In the genomic region with DNA sequence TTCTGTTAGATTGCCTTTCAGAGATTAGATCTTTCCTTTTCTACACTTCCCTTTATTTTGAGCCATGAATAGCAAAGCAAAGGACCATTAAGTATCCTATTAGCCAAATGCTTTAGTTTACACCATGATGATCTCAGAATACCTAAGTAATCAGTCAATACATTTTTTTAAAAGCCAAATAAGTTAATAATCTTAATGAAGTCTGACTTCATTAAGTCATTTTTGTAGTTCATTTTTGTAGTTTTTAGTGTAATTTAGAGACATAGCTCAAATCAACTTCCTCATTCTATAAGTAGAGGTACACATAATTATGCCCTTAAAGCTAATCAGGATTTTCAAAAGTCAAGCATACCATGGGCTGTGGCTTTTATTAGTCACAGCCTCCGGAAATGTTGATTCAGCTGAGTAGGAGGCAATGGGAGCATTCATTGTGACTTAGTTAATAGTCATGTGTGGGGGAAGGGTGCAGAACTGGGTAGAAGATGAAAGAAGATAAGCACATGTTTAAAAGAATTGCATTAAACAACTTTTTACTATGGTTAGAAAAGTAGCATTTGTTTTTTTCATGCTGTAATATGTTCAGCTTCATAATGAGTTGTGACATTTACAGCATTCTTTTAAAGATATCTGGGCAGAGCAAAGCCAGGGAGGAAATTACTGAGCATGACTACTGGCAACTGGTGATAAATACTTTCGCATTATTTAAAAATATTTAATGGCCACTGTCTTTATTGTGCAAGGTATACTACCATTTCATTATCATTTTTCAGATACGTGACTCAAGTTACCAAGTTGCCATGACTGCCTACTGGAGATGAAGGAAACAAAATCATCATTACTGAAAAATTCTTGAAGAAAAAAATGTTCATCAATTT, we compare ENCODE assay signal across 8 cellular contexts.
DNase-seq lines count a peak whose midpoint lies in the region; ATAC-seq lines count a peak whose summit lies in the region.

No MANE protein-coding gene starts in this region.

- H3K9me3 ChIP-seq in SK-N-MC (ENCODE audit: low read depth, low read length): no peaks in the 10 kb centered on the region

- peak; percentile 77 for DNase-seq in AG08396 (ENCODE audit: low spot score)
- peak; percentile 98 for DNase-seq in SK-N-MC (ENCODE audit: low read depth, low spot score)
- peak; percentile 81 for DNase-seq in activated naive CD8-positive, alpha-beta T cell treated with anti-CD3 and anti-CD28 coated beads, Interleukin-2, amount 50 U/mL, for 16 hours (ENCODE audit: low read depth, low spot score)
- peak; percentile 75 for DNase-seq in islet precursor cell
- peak; percentile 56 for DNase-seq in stimulated activated CD8-positive, alpha-beta memory T cell treated with anti-CD3 and anti-CD28 coated beads, Interleukin-15, amount 100 ng/mL, for 1 hour (ENCODE audit: low read depth)
- no peak for DNase-seq in effector CD8-positive, alpha-beta T cell (lab: John Stamatoyannopoulos, UW)

- no peaks in the 10 kb centered on the region for H3K36me3 ChIP-seq in SK-N-MC (ENCODE audit: insufficient read depth, low read length)

- peak overlapping the region; percentile 22 for H3K9ac ChIP-seq in SK-N-MC (ENCODE audit: insufficient read length)

- ATAC-seq in GM19043 (IDR thresholded peaks at IDR 0.05; ENCODE audit: low read depth, unreplicated experiment) (peak; percentile 74), HG03460 (IDR thresholded peaks at IDR 0.05; ENCODE audit: unreplicated experiment) (peak; percentile 82)

- H3K4me3 ChIP-seq in SK-N-MC: peak overlapping the region; percentile 56

- peak overlapping the region; percentile 97 for H3K27ac ChIP-seq in SK-N-MC
